In genomic region chr9:130137870-130138653, GRCh38 we compare ENCODE assay signal across 9 cellular contexts. TPM values are rescaled to one million over a fixed set of nuclear protein-coding genes. Genes with fewer than 3 reads are reported as not detected.
DNase-seq lines count a peak whose midpoint lies in the region; ATAC-seq, FAIRE-seq and TF ChIP-seq lines count a peak whose summit lies in the region.
"Had no signal": no experiment of that assay in that cellular context is flagged by ENCODE, and none has a peak within 500 bp of the region (broad histone marks: within the 10 kb centered on the region; RNA-seq: fewer than 3 reads in every experiment).

No MANE protein-coding gene starts in this region.

- TF ChIP-seq CTCF in SK-N-SH (IDR thresholded peaks at IDR 0.05) (no peak), fibroblast of villous mesenchyme (IDR thresholded peaks at IDR 0.05; ENCODE audit: insufficient read depth, low read depth, low read length) (no peak), pancreas (IDR thresholded peaks at IDR 0.05) (no peak)

- peak overlapping the region; percentile 60 to 77; a peak in 3 of 4 replicates for H3K27ac ChIP-seq in SK-N-SH (ENCODE audit: low read depth in 2 of 2, low read length in 1 of 2)
- H3K27ac ChIP-seq in pancreas: no peak overlapping the region

- intact Hi-C loops in pancreas (cut with DNase I): no loop called here
- intact Hi-C loops in posterior vena cava (cut with DNase I): no loop called here

- H3K79me2 ChIP-seq in SK-N-SH (ENCODE audit: insufficient read depth): no peaks in the 10 kb centered on the region

- H3K9me2 ChIP-seq in SK-N-SH: no peaks in the 10 kb centered on the region

- ATAC-seq in pancreas (peak in 3 of 4 donors; percentile 29 to 77 (median 60)), HG03565 (IDR thresholded peaks at IDR 0.05; ENCODE audit: unreplicated experiment) (no peak), GM21737 (IDR thresholded peaks at IDR 0.05; ENCODE audit: unreplicated experiment) (no peak), GM18909 (IDR thresholded peaks at IDR 0.05; ENCODE audit: poor library complexity, unreplicated experiment) (no peak)

- POLR2A ChIA-PET in SK-N-SH (lab: Yijun Ruan, JAX): no interaction called here

- no peak for TF ChIP-seq EP300 in SK-N-SH (IDR thresholded peaks at IDR 0.05; ENCODE audit: borderline replicate concordance in 1 of 2, low read depth in 1 of 2, low read length in 1 of 2)

- peaks cover 23% of the 10 kb centered on the region for H3F3A ChIP-seq in SK-N-SH (replicated peaks; ENCODE audit: insufficient read depth)

- peaks cover 24 to 29% of the 10 kb centered on the region in 2 experiments; a peak in 3 of 4 replicates for H3K4me1 ChIP-seq in SK-N-SH (ENCODE audit: control insufficient read depth in 1 of 2, insufficient read depth in 2 of 2, low read depth in 1 of 2, low read length in 1 of 2)
- no peaks in the 10 kb centered on the region for H3K4me1 ChIP-seq in pancreas

- H3K36me3 ChIP-seq in SK-N-SH (replicated peaks in 1 of 2; ENCODE audit: control insufficient read depth in 1 of 2, insufficient read depth in 2 of 2, low read length in 1 of 2) (peaks cover 5 to 19% of the 10 kb centered on the region in 2 experiments), pancreas (no peaks in the 10 kb centered on the region)

- H3K9ac ChIP-seq in SK-N-SH: peak overlapping the region; percentile 34; the same call in 1 of the 2 replicates

- CTCF ChIA-PET in SK-N-SH (lab: Yijun Ruan, JAX): interaction anchor here (0.8 to 1.0 kb wide), 2 partner anchors 11 to 32 kb away, joined by 3 read pairs; no protein-coding TSS in a partner anchor

- H3K4me2 ChIP-seq in SK-N-SH: peak overlapping the region; percentile 42

- no peak for TF ChIP-seq RAD21 in SK-N-SH (IDR thresholded peaks at IDR 0.05; ENCODE audit: low read length)

- 53% methylated on average over 12 of the region's 12 CpGs for WGBS in SK-N-SH (ENCODE audit: low lambda C conversion rate)
- 71 to 74% methylated on average over 12 of the region's 12 CpGs for WGBS in pancreas, 2 donors

- no peak for TF ChIP-seq POLR2A in H54 (IDR thresholded peaks at IDR 0.05; ENCODE audit: low read depth, low read length)

- DNase-seq in H54 (ENCODE audit: insufficient read length, low spot score) (peak; percentile 12), SK-N-SH (no peak), fibroblast of villous mesenchyme (ENCODE audit: low read depth) (peak; percentile 92), pancreas (peak in 1 of 6 donors; percentile 35), posterior vena cava (ENCODE audit: low spot score) (no peak)
- DNase-seq: naive B cell had no signal

- H4K20me1 ChIP-seq in SK-N-SH (ENCODE audit: insufficient read depth): no peaks in the 10 kb centered on the region

- H3K4me3 ChIP-seq in SK-N-SH (ENCODE audit: low read depth in 2 of 2, low read length in 1 of 2): no peak overlapping the region
- H3K4me3 ChIP-seq in fibroblast of villous mesenchyme (ENCODE audit: low read depth, low read length): no peak overlapping the region
- H3K4me3 ChIP-seq in pancreas: no peak overlapping the region

- H3K9me3 ChIP-seq in SK-N-SH: no peaks in the 10 kb centered on the region
- H3K9me3 ChIP-seq in pancreas: no peaks in the 10 kb centered on the region

- FAIRE-seq in H54 (lab: Jason Lieb, UNC): no peak
- FAIRE-seq in pancreas (lab: Jason Lieb, UNC): no peak

- H2AFZ ChIP-seq in SK-N-SH (ENCODE audit: low read depth): no peak overlapping the region

- H3K27me3 ChIP-seq in SK-N-SH (ENCODE audit: insufficient read depth): no peaks in the 10 kb centered on the region
- H3K27me3 ChIP-seq in pancreas: no peaks in the 10 kb centered on the region

TF ChIP-seq in SK-N-SH, 30 proteins besides CTCF, POLR2A, EP300 and RAD21 (continues in another document):
- 0 out of 2 replicates have a peak, but pooled peaks have one; percentile 53 for TF ChIP-seq YY1 (IDR thresholded peaks at IDR 0.05; ENCODE audit: low read depth)
- no peak for TF ChIP-seq IRF3 (IDR thresholded peaks at IDR 0.05; ENCODE audit: low read depth, low read length)
- no peak for TF ChIP-seq TAF1 (IDR thresholded peaks at IDR 0.05; ENCODE audit: borderline replicate concordance, low read depth, low read length)
- no peak for TF ChIP-seq SIN3A (IDR thresholded peaks at IDR 0.05; ENCODE audit: borderline replicate concordance, low read depth, low read length)
- TF ChIP-seq RCOR1 (IDR thresholded peaks at IDR 0.05; ENCODE audit: low read length): no peak
- TF ChIP-seq NFIC (IDR thresholded peaks at IDR 0.05; ENCODE audit: borderline replicate concordance): no peak
- no peak for TF ChIP-seq USF1 (IDR thresholded peaks at IDR 0.05; ENCODE audit: borderline replicate concordance, low read depth)
- no peak for TF ChIP-seq TEAD4 (IDR thresholded peaks at IDR 0.05; ENCODE audit: borderline replicate concordance, insufficient read depth)
- no peak for TF ChIP-seq MEF2A (IDR thresholded peaks at IDR 0.05; ENCODE audit: borderline replicate concordance, low read depth)
- TF ChIP-seq SMC3 (IDR thresholded peaks at IDR 0.05; ENCODE audit: low read depth, low read length): no peak
- TF ChIP-seq NRF1 (IDR thresholded peaks at IDR 0.05; ENCODE audit: low read depth, low read length): no peak
- no peak for TF ChIP-seq ELF1 (IDR thresholded peaks at IDR 0.05)
- TF ChIP-seq RXRA (IDR thresholded peaks at IDR 0.05; ENCODE audit: borderline replicate concordance, low read depth): no peak
- TF ChIP-seq POLR2AphosphoS5 (IDR thresholded peaks at IDR 0.05; ENCODE audit: low read depth, low read length): 0 out of 2 replicates have a peak, but pooled peaks have one; percentile 42
- peak; percentile 14; the same call in 1 of the 2 replicates for TF ChIP-seq PBX3 (IDR thresholded peaks at IDR 0.05)
- peak; percentile 34; the same call in 1 of the 2 replicates for TF ChIP-seq TCF12 (IDR thresholded peaks at IDR 0.05)
- no peak for TF ChIP-seq FOXJ3 (CRISPR knock-in tag; IDR thresholded peaks at IDR 0.05)
- peak; percentile 81 for TF ChIP-seq MAX (IDR thresholded peaks at IDR 0.05; ENCODE audit: low read depth)
- TF ChIP-seq JUND (IDR thresholded peaks at IDR 0.05): no peak
- TF ChIP-seq GABPA (IDR thresholded peaks at IDR 0.05; ENCODE audit: low read depth): no peak
- no peak for TF ChIP-seq ZBTB33 (IDR thresholded peaks at IDR 0.05; ENCODE audit: borderline replicate concordance, low read depth)
- no peak for TF ChIP-seq FOXM1 (IDR thresholded peaks at IDR 0.05; ENCODE audit: low read depth)
- no peak for TF ChIP-seq MXI1 (IDR thresholded peaks at IDR 0.05; ENCODE audit: low read depth, low read length)

RNA-seq across cellular contexts. Expression of gene NCS1, which starts 34.1 kb away (rescaled TPM):
- 40.6 and 52.9 TPM in 2 replicates for polyA plus RNA-seq in SK-N-SH (2012; rRNA removed)
- polyA plus RNA-seq in SK-N-SH (2012; cell fraction: cytosol; rRNA removed): 30.8 and 37.3 TPM in 2 replicates
- 21.5 and 23.7 TPM in 2 replicates for polyA plus RNA-seq in SK-N-SH (2012; cell fraction: nucleus; rRNA removed)
- 30.0 and 42.7 TPM in 2 replicates for total RNA-seq in fibroblast of villous mesenchyme
- total RNA-seq in pancreas: 1 to 10 TPM; 3.0 to 8.6 (median 5.5) TPM
- 1 to 10 TPM; 4.7 to 4.8 TPM for polyA plus RNA-seq in pancreas
- 100 to 1,000 TPM; 194 to 196 TPM for total RNA-seq in posterior vena cava

Comparison
In these comparisons a context has a peak if more than half of its experiments do, and no peak if none do; other contexts are left out.
1. DNase-seq: peak in H54 (single experiment) and fibroblast of villous mesenchyme (single experiment); none in SK-N-SH (single experiment) and posterior vena cava (single experiment).
2. H3K27ac ChIP-seq: peak in SK-N-SH (2 of 2); none in pancreas (0 of 4).
3. ATAC-seq: peak in pancreas (3 of 4); none in HG03565 (single experiment), GM21737 (single experiment) and GM18909 (single experiment).